Comparison of ENCODE assay signal across 1 cellular context in the genomic region with DNA sequence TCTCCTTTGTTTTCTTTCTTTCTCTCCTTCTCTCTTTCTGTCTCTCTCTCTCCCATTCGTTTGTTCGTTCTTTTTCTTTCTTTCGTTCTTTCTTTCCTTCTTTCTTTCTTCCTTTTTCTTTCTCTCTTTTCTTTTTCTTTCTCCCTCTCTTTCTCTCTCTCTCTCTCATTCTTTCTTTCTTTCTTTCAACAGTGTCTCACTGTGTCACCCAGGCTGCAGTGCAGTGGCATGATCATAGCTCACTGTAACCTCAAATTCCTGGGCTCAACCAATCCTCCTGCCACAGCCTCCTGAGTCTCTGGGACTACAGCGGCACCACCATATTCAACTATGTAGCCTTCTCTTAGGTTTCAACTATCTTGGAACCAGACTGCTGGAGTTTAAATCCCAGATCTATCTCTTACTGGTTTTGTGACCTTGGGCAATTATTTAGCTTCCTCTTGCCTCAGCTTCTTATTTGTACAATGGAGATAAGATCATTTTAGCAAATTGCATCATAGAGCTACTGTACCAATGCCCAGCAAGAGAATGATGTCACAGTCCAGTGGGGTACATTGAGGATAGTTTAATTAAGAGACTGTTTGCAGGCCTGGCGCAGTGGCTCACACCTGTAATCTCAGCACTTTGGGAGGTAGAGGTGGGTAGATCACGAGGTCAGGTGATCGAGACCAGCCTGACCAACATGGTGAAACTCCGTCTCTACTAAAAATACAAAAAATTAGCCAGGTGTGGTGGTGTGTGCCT.
TF ChIP-seq lines count a peak whose summit lies in the region.

No MANE protein-coding gene starts in this region.

TF ChIP-seq in HepG2, 621 proteins besides CTCF, POLR2A, EP300 and RAD21 (continued from another document and continues in another):
- TF ChIP-seq, protein P1, sequence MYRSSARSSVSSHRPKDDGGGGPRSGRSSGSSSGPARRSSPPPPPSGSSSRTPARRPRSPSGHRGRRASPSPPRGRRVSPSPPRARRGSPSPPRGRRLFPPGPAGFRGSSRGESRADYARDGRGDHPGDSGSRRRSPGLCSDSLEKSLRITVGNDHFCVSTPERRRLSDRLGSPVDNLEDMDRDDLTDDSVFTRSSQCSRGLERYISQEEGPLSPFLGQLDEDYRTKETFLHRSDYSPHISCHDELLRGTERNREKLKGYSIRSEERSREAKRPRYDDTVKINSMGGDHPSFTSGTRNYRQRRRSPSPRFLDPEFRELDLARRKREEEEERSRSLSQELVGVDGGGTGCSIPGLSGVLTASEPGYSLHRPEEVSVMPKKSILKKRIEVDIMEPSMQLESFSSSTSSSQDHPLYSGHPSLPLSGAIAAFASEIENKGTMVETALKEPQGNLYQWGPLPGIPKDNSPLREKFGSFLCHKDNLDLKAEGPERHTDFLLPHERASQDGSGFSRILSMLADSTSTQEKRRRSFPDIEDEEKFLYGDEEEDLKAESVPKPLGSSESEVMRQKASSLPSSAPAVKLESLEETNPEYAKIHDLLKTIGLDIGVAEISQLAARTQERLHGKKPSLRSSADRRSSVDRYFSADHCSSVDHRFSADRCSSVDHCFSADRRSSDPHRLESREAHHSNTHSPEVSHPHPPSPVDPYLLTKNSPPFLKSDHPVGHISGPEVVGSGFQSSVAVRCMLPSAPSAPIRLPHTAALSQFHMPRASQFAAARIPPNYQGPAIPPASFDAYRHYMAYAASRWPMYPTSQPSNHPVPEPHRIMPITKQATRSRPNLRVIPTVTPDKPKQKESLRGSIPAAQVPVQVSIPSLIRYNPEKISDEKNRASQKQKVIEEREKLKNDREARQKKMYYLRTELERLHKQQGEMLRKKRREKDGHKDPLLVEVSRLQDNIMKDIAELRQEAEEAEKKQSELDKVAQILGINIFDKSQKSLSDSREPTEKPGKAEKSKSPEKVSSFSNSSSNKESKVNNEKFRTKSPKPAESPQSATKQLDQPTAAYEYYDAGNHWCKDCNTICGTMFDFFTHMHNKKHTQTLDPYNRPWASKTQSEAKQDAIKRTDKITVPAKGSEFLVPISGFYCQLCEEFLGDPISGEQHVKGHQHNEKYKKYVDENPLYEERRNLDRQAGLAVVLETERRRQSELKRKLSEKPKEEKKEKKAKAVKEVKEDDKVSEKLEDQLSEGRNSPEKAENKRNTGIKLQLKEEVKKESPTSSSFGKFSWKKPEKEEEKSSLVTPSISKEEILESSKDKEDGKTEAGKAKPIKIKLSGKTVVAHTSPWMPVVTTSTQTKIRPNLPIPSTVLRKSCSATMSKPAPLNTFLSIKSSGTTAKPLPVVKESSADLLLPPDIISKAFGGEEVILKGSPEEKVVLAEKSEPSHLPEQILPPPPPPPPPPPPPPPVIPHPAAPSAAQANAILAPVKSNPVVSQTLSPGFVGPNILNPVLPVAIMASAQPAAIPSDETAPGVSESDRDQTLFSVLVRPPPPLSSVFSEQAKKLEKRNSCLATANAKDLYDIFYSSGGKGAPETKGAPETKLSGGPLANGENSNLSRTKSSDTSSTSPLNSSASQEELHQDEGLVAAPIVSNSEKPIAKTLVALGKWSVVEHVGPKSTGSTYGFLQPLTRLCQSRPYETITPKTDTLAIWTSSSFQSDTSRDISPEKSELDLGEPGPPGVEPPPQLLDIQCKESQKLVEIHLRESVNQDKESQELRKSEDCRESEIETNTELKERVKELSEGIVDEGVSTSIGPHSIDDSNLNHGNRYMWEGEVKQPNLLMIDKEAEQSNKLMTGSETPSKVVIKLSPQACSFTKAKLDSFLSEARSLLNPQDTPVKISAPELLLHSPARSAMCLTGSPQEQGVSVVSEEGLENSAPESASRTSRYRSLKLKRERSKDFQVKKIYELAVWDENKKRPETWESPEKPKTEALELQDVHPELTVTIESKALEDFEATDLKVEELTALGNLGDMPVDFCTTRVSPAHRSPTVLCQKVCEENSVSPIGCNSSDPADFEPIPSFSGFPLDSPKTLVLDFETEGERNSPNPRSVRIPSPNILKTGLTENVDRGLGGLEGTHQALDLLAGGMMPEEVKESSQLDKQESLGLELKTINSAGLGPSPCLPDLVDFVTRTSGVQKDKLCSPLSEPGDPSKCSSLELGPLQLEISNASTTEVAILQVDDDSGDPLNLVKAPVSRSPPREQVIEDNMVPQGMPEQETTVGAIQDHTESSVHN (CRISPR knock-in tag; IDR thresholded peaks at IDR 0.05) = no peak
- TF ChIP-seq ZNF292 (CRISPR knock-in tag; IDR thresholded peaks at IDR 0.05; ENCODE audit: borderline replicate concordance, low read depth) = peak; percentile 50; the same call in 1 of the 2 replicates
- TF ChIP-seq SOX13 (IDR thresholded peaks at IDR 0.05) = peak; percentile 31; the same call in 1 of the 2 replicates
- peak in 1 of 2 experiments; percentile 79; a peak in 2 of 4 replicates for TF ChIP-seq SOX13 (CRISPR knock-in tag; conservative IDR thresholded peaks at IDR 0.05 in 1 of 2, IDR thresholded peaks at IDR 0.05 in 1 of 2)
- peak; percentile 94 for TF ChIP-seq ZMYM2 (CRISPR knock-in tag; IDR thresholded peaks at IDR 0.05)
- peak; percentile 58; the same call in 1 of the 2 replicates for TF ChIP-seq GFI1 (CRISPR knock-in tag; IDR thresholded peaks at IDR 0.05; ENCODE audit: borderline replicate concordance)
- no peak for TF ChIP-seq KLF11 (CRISPR knock-in tag; IDR thresholded peaks at IDR 0.05)
- no peak for TF ChIP-seq SRSF9 (IDR thresholded peaks at IDR 0.05; ENCODE audit: borderline replicate concordance, insufficient read depth, low read depth, low read length, poor library complexity, severe bottlenecking)
- peak; percentile 71; the same call in 1 of the 2 replicates for TF ChIP-seq ZNF12 (CRISPR knock-in tag; IDR thresholded peaks at IDR 0.05)
- TF ChIP-seq ZNF607 (CRISPR knock-in tag; IDR thresholded peaks at IDR 0.05; ENCODE audit: borderline replicate concordance) = no peak
- TF ChIP-seq JUNB (CRISPR knock-in tag; IDR thresholded peaks at IDR 0.05; ENCODE audit: borderline replicate concordance) = peak; percentile 40; the same call in 1 of the 2 replicates
- peak; percentile 55; the same call in 1 of the 2 replicates for TF ChIP-seq BCL6 (CRISPR knock-in tag; IDR thresholded peaks at IDR 0.05)
- no peak for TF ChIP-seq ATAD3A (CRISPR knock-in tag; IDR thresholded peaks at IDR 0.05)
- no peak for TF ChIP-seq ZNF550 (CRISPR knock-in tag; IDR thresholded peaks at IDR 0.05; ENCODE audit: borderline replicate concordance)
- TF ChIP-seq ZC3H13 (CRISPR knock-in tag; IDR thresholded peaks at IDR 0.05) = no peak
- peak; percentile 22; the same call in 1 of the 2 replicates for TF ChIP-seq ZNF460 (CRISPR knock-in tag; IDR thresholded peaks at IDR 0.05; ENCODE audit: borderline replicate concordance)
- peak; percentile 35; the same call in 1 of the 2 replicates for TF ChIP-seq CBFB (CRISPR knock-in tag; IDR thresholded peaks at IDR 0.05)
- TF ChIP-seq HNRNPLL (IDR thresholded peaks at IDR 0.05; ENCODE audit: low read depth, low read length, poor library complexity, severe bottlenecking) = no peak
- TF ChIP-seq SIN3B (IDR thresholded peaks at IDR 0.05; ENCODE audit: low read length) = no peak
- no peak for TF ChIP-seq ZNF790 (CRISPR knock-in tag; IDR thresholded peaks at IDR 0.05; ENCODE audit: borderline replicate concordance)
- TF ChIP-seq RARA (CRISPR knock-in tag; IDR thresholded peaks at IDR 0.05) = 0 out of 2 replicates have a peak, but pooled peaks have one; percentile 16
- no peak for TF ChIP-seq ZNF800 (CRISPR knock-in tag; IDR thresholded peaks at IDR 0.05)
- TF ChIP-seq PAWR (CRISPR knock-in tag; IDR thresholded peaks at IDR 0.05; ENCODE audit: borderline replicate concordance) = no peak
- TF ChIP-seq SRSF4 (IDR thresholded peaks at IDR 0.05; ENCODE audit: low read depth, low read length, poor library complexity, severe bottlenecking) = no peak
- TF ChIP-seq RBFOX2 (IDR thresholded peaks at IDR 0.05; ENCODE audit: low read depth, low read length) = no peak
- no peak; the same call in 1 of the 2 replicates for TF ChIP-seq ELF3 (CRISPR knock-in tag; IDR thresholded peaks at IDR 0.05)
- TF ChIP-seq IKZF4 (CRISPR knock-in tag; IDR thresholded peaks at IDR 0.05; ENCODE audit: borderline replicate concordance, low read depth, not compliant biosample characterization) = no peak
- peak; percentile 78 for TF ChIP-seq THAP11 (CRISPR knock-in tag; IDR thresholded peaks at IDR 0.05)
- no peak for TF ChIP-seq ZNF431 (CRISPR knock-in tag; IDR thresholded peaks at IDR 0.05; ENCODE audit: borderline replicate concordance, low read depth)
- TF ChIP-seq AGO2 (optimal IDR thresholded peaks at IDR 0.05; ENCODE audit: low read depth, low read length) = no peak
- TF ChIP-seq, protein P2, sequence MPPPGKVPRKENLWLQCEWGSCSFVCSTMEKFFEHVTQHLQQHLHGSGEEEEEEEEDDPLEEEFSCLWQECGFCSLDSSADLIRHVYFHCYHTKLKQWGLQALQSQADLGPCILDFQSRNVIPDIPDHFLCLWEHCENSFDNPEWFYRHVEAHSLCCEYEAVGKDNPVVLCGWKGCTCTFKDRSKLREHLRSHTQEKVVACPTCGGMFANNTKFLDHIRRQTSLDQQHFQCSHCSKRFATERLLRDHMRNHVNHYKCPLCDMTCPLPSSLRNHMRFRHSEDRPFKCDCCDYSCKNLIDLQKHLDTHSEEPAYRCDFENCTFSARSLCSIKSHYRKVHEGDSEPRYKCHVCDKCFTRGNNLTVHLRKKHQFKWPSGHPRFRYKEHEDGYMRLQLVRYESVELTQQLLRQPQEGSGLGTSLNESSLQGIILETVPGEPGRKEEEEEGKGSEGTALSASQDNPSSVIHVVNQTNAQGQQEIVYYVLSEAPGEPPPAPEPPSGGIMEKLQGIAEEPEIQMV (CRISPR knock-in tag; IDR thresholded peaks at IDR 0.05; ENCODE audit: low read depth) = no peak
- peak; percentile 98 for TF ChIP-seq ATF2 (CRISPR knock-in tag; IDR thresholded peaks at IDR 0.05)
- TF ChIP-seq, protein P3, sequence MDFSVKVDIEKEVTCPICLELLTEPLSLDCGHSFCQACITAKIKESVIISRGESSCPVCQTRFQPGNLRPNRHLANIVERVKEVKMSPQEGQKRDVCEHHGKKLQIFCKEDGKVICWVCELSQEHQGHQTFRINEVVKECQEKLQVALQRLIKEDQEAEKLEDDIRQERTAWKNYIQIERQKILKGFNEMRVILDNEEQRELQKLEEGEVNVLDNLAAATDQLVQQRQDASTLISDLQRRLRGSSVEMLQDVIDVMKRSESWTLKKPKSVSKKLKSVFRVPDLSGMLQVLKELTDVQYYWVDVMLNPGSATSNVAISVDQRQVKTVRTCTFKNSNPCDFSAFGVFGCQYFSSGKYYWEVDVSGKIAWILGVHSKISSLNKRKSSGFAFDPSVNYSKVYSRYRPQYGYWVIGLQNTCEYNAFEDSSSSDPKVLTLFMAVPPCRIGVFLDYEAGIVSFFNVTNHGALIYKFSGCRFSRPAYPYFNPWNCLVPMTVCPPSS (IDR thresholded peaks at IDR 0.05) = no peak
- peak; percentile 77 for TF ChIP-seq CREM (IDR thresholded peaks at IDR 0.05)
- TF ChIP-seq CREM (CRISPR knock-in tag; IDR thresholded peaks at IDR 0.05) = no peak
- peak; percentile 34; the same call in 1 of the 2 replicates for TF ChIP-seq ARID4A (CRISPR knock-in tag; IDR thresholded peaks at IDR 0.05; ENCODE audit: borderline replicate concordance)
- TF ChIP-seq GATAD1 (CRISPR knock-in tag; IDR thresholded peaks at IDR 0.05) = 0 out of 2 replicates have a peak, but pooled peaks have one; percentile 39
